ENCODE assay signal across 15 cellular contexts in genomic region chr20:60037120-60037499, GRCh38.
DNase-seq lines count a peak whose midpoint lies in the region; ATAC-seq and TF ChIP-seq lines count a peak whose summit lies in the region.
"Had no signal": no experiment of that assay in that cellular context is flagged by ENCODE, and none has a peak within 500 bp of the region (broad histone marks: within the 10 kb centered on the region; RNA-seq: fewer than 3 reads in every experiment).

No MANE protein-coding gene starts in this region.

- BruUV-seq in MCF 10A (replicated peaks; lab: Mats Ljungman, UMichigan) (no TSS peak), mammary epithelial cell (replicated peaks; lab: Mats Ljungman, UMichigan) (no TSS peak)

- H2AFZ ChIP-seq in mammary epithelial cell (ENCODE audit: low read depth, low read length), result no peak overlapping the region

- no peaks in the 10 kb centered on the region for H3K9me3 ChIP-seq in mammary epithelial cell (replicated peaks; ENCODE audit: insufficient read depth, low read length)

- peaks cover 14% of the 10 kb centered on the region for H3K4me1 Mint-ChIP-seq in MCF 10A (ENCODE audit: insufficient read depth, unreplicated experiment)

- CTCF ChIA-PET in MCF 10A (lab: Yijun Ruan, JAX), result interaction anchor here (1.2 to 1.4 kb wide), 2 partner anchors 65 to 165 kb away, joined by 3 to 5 read pairs; no protein-coding TSS in a partner anchor
- CTCF ChIA-PET in mammary epithelial cell (lab: Charles Lee; ENCODE audit: low non-redundant PET), result interaction anchor here (0.5 kb wide), 1 partner anchor 50 kb away, joined by 3 read pairs; no protein-coding TSS in a partner anchor

- no peak overlapping the region for H3K4me2 ChIP-seq in mammary epithelial cell (ENCODE audit: insufficient read depth, low read depth, low read length)

- H3K27me3 ChIP-seq in mammary epithelial cell (ENCODE audit: insufficient read depth, low read length), result no peaks in the 10 kb centered on the region

- no peak overlapping the region for H3K27ac ChIP-seq in mammary epithelial cell (ENCODE audit: insufficient read depth, low read depth, low read length)
- H3K27ac ChIP-seq: epithelial cell of prostate, RWPE1 had no signal

- no peak overlapping the region for H3K9ac ChIP-seq in mammary epithelial cell (ENCODE audit: insufficient read depth, low read length)

- no peaks in the 10 kb centered on the region for H3K79me2 ChIP-seq in mammary epithelial cell (ENCODE audit: insufficient read depth, low read length)

- no peak overlapping the region for H3K4me3 Mint-ChIP-seq in MCF 10A (ENCODE audit: unreplicated experiment)
- H3K4me3 Mint-ChIP-seq: brain, CD14-positive monocyte had no signal

- intact Hi-C loops in MCF 10A (cut with micrococcal nuclease) (no loop called here), mammary epithelial cell (cut with micrococcal nuclease) (no loop called here)

- DNase-seq in MCF 10A (ENCODE audit: unreplicated experiment) (peak; percentile 23), mammary epithelial cell (no peak), RKO (ENCODE audit: low spot score) (peak; percentile 9), foreskin fibroblast (peak; percentile 31 to 63), G401 (ENCODE audit: low spot score) (no peak), SIG-M5 treated with dmso at 0.1 percent for 504 hours (lab: John Stamatoyannopoulos, UW; ENCODE audit: unreplicated experiment) (no peak)
- DNase-seq in activated CD4-positive, alpha-beta T cell treated with anti-CD3 and anti-CD28 coated beads, Interleukin-2, amount 50 U/mL, for 1 hour, result no peak
- DNase-seq: activated T-cell treated with anti-CD3 and anti-CD28 coated beads for 4 hours; NCI-H2081; stimulated activated naive CD4-positive, alpha-beta T cell had no signal

- H3K27ac Mint-ChIP-seq in MCF 10A (ENCODE audit: low read depth, unreplicated experiment), result no peak overlapping the region
- H3K27ac Mint-ChIP-seq: brain had no signal

- 95% methylated on average over 5 of the region's 5 CpGs for WGBS in mammary epithelial cell (ENCODE audit: low coverage, missing lambda C conversion rate)

- no peaks in the 10 kb centered on the region for H3K27me3 Mint-ChIP-seq in MCF 10A (ENCODE audit: insufficient read depth, unreplicated experiment)
- H3K27me3 Mint-ChIP-seq: brain had no signal

- no peaks in the 10 kb centered on the region for H3K9me3 Mint-ChIP-seq in MCF 10A (ENCODE audit: unreplicated experiment)

- in situ Hi-C loops in mammary epithelial cell (cut with MboI; ENCODE audit: low sequenced_read_pairs in 2 of 2), result no loop called here
- in situ Hi-C loops in G401 (cut with HindIII; ENCODE audit: low sequenced_read_pairs), result no loop called here

- dilution Hi-C loops in mammary epithelial cell (cut with HindIII; ENCODE audit: low sequenced_read_pairs), result no loop called here

- no peak for ATAC-seq in HG03108 (IDR thresholded peaks at IDR 0.05; ENCODE audit: unreplicated experiment)

- TF ChIP-seq CTCF in MCF 10A (IDR thresholded peaks at IDR 0.05; ENCODE audit: unreplicated experiment), result no peak
- no peak for TF ChIP-seq CTCF in mammary epithelial cell (conservative IDR thresholded peaks at IDR 0.05 in 1 of 2, IDR thresholded peaks at IDR 0.05 in 1 of 2; ENCODE audit: extremely low read depth in 1 of 2, insufficient read depth in 1 of 2, low read depth in 1 of 2, low read length in 2 of 2)
- TF ChIP-seq CTCF in foreskin fibroblast (IDR thresholded peaks at IDR 0.05; ENCODE audit: low read depth, low read length), result peak; percentile 35

- H3K4me3 ChIP-seq in mammary epithelial cell (replicated peaks in 1 of 3; ENCODE audit: insufficient read depth in 1 of 3, low read depth in 2 of 3, low read length in 3 of 3), result no peak overlapping the region
- H3K4me3 ChIP-seq in foreskin fibroblast (ENCODE audit: low read depth in 1 of 2, low read length in 2 of 2), result no peak overlapping the region

- no peaks in the 10 kb centered on the region for H3K36me3 ChIP-seq in mammary epithelial cell (ENCODE audit: insufficient read depth, low read length)

- peaks cover 20% of the 10 kb centered on the region for H3K4me1 ChIP-seq in mammary epithelial cell (ENCODE audit: insufficient read depth, low read length)

- H4K20me1 ChIP-seq in mammary epithelial cell (ENCODE audit: insufficient read depth, low read length), result no peaks in the 10 kb centered on the region

- POLR2A ChIA-PET in MCF 10A (lab: Yijun Ruan, JAX), result interaction anchor here (0.6 to 0.9 kb wide), 3 partner anchors 50 to 188 kb away, joined by 3 to 5 read pairs (median 4); partner anchors contain the start of gene FAM217B

- H3K36me3 Mint-ChIP-seq in MCF 10A (ENCODE audit: insufficient read depth, unreplicated experiment), result no peaks in the 10 kb centered on the region
- H3K36me3 Mint-ChIP-seq: brain had no signal

Comparison
In these comparisons a context has a peak if more than half of its experiments do, and no peak if none do; other contexts are left out.
1. DNase-seq: peak in MCF 10A (single experiment), RKO (single experiment) and foreskin fibroblast (2 of 2); none in mammary epithelial cell (single experiment), G401 (single experiment), activated CD4-positive, alpha-beta T cell treated with anti-CD3 and anti-CD28 coated beads, Interleukin-2, amount 50 U/mL, for 1 hour (single experiment) and SIG-M5 treated with dmso at 0.1 percent for 504 hours (single experiment).